Comparison of ENCODE assay signal across 9 cellular contexts in genomic region chr19:709196-709964, GRCh38. TPM values are rescaled to one million over a fixed set of nuclear protein-coding genes. Genes with fewer than 3 reads are reported as not detected.
DNase-seq lines count a peak whose midpoint lies in the region; TF ChIP-seq lines count a peak whose summit lies in the region.
"Had no signal": no experiment of that assay in that cellular context is flagged by ENCODE, and none has a peak within 500 bp of the region (broad histone marks: within the 10 kb centered on the region; RNA-seq: fewer than 3 reads in every experiment).

No MANE protein-coding gene starts in this region.

- no peak for TF ChIP-seq POLR2A in ovary (IDR thresholded peaks at IDR 0.05)

- DNase-seq in AG04449 (ENCODE audit: low read depth, low spot score), result no peak
- peak in 1 of 2 donors; percentile 45 for DNase-seq in cardiac muscle cell (ENCODE audit: low read depth in 1 of 2, low spot score in 1 of 2)
- peak; percentile 41 to 67 (median 58) for DNase-seq in ovary
- no peak for DNase-seq in COLO829 (ENCODE audit: low spot score)
- no peak for DNase-seq in glomerular visceral epithelial cell (ENCODE audit: extremely low spot score)
- DNase-seq in NCI-H226, result no peak
- DNase-seq in GM13977 (ENCODE audit: low spot score), result no peak

- H3K27ac ChIP-seq in VCaP (peak overlapping the region; percentile 78), cardiac muscle cell (no peak overlapping the region), ovary (peak overlapping the region; percentile 93)
- H3K27ac ChIP-seq: SJSA1 had no signal

- TF ChIP-seq CTCF in AG04449 (IDR thresholded peaks at IDR 0.05; ENCODE audit: insufficient read depth, low read length, missing control alignments), result no peak
- TF ChIP-seq CTCF in VCaP (conservative IDR thresholded peaks at IDR 0.05), result no peak
- TF ChIP-seq CTCF in cardiac muscle cell (IDR thresholded peaks at IDR 0.05; ENCODE audit: low read depth, low read length), result no peak
- TF ChIP-seq CTCF in ovary (IDR thresholded peaks at IDR 0.05), result no peak
- TF ChIP-seq CTCF in GM13977 (IDR thresholded peaks at IDR 0.05; ENCODE audit: extremely low read depth, insufficient read depth, missing control alignments), result no peak

- CTCF ChIA-PET in AG04449 (lab: Yijun Ruan, JAX), result interaction anchor here (1.9 kb wide), 1 partner anchor 28 kb away, joined by 4 read pairs; no protein-coding TSS in a partner anchor

- intact Hi-C loops in ovary (cut with DNase I), result no loop called here

- POLR2A ChIA-PET in AG04449 (lab: Yijun Ruan, JAX), result no interaction called here

- H3K4me3 ChIP-seq in AG04449 (ENCODE audit: low read depth, low read length), result peak overlapping the region; percentile 42
- peak overlapping the region; percentile 98 for H3K4me3 ChIP-seq in cardiac muscle cell
- H3K4me3 ChIP-seq in ovary, result peak overlapping the region; percentile 80
- H3K4me3 ChIP-seq: SJSA1 had no signal

- 0 to 5% (median 1%) methylated on average over 26 to 78 of the region's 78 CpGs for WGBS in ovary, 3 donors

- no peaks in the 10 kb centered on the region for H3K27me3 ChIP-seq in cardiac muscle cell
- no peaks in the 10 kb centered on the region for H3K27me3 ChIP-seq in ovary

- in situ Hi-C loops in GM13977 (cut with MboI; ENCODE audit: low pct_unique_long_range_greater_than_20kb, low sequenced_read_pairs, unreplicated experiment), result no loop called here

- H3K36me3 ChIP-seq in cardiac muscle cell (no peaks in the 10 kb centered on the region), ovary (no peaks in the 10 kb centered on the region)
- H3K36me3 ChIP-seq: SJSA1 had no signal

- H3K9me3 ChIP-seq in cardiac muscle cell (ENCODE audit: low read depth) (no peaks in the 10 kb centered on the region), ovary (no peaks in the 10 kb centered on the region)
- H3K9me3 ChIP-seq: SJSA1 had no signal

- TF ChIP-seq EP300 in ovary (IDR thresholded peaks at IDR 0.05), result no peak

- H3K4me1 ChIP-seq in cardiac muscle cell (ENCODE audit: low read depth), result no peaks in the 10 kb centered on the region
- H3K4me1 ChIP-seq in ovary (ENCODE audit: insufficient read depth), result peaks cover 3% of the 10 kb centered on the region
- H3K4me1 ChIP-seq: SJSA1 had no signal

RNA-seq across cellular contexts. Expression of gene PALM, which starts 0.6 kb away (rescaled TPM):
- total RNA-seq in cardiac muscle cell (63.5 and 105 TPM in 2 replicates), ovary (100 to 1,000 TPM in 5 of 7 donors, 10 to 100 TPM in 2; 36.1 to 169 (median 126) TPM)
- polyA plus RNA-seq in cardiac muscle cell (23.0 and 33.0 TPM in 2 replicates), ovary (10 to 100 TPM in 1 of 2 donors, 1 to 10 TPM in 1; 2.9 to 66.9 TPM)
- total RNA-seq: SJSA1 had no signal

RNA-seq across cellular contexts. Expression of gene PRSS57, which starts 14.1 kb away (rescaled TPM):
- total RNA-seq in cardiac muscle cell (not detected in 2 replicates), ovary (under 1 TPM in 1 of 7 donors, not detected in 6; 0.33 TPM)
- polyA plus RNA-seq in cardiac muscle cell (0.22 TPM in 1 of 2 replicates, not detected in the other), ovary (under 1 TPM in 1 of 2 donors, not detected in 1; 0.07 TPM)
- total RNA-seq: SJSA1 had no signal

RNA-seq across cellular contexts. Expression of gene FSTL3, which starts 33.2 kb away (rescaled TPM):
- total RNA-seq in cardiac muscle cell, result 44.4 and 46.9 TPM in 2 replicates
- 33.0 and 34.7 TPM in 2 replicates for polyA plus RNA-seq in cardiac muscle cell
- 100 to 1,000 TPM in 1 of 7 donors, 10 to 100 TPM in 6; 21.3 to 141 (median 45.7) TPM for total RNA-seq in ovary
- polyA plus RNA-seq in ovary, result 10 to 100 TPM; 16.9 to 22.6 TPM

RNA-seq across cellular contexts. Expression of gene MISP, which starts 41.5 kb away (rescaled TPM):
- 0.18 and 1.2 TPM in 2 replicates for total RNA-seq in cardiac muscle cell
- polyA plus RNA-seq in cardiac muscle cell, result not detected in 2 replicates
- 10 to 100 TPM in 1 of 7 donors, 1 to 10 TPM in 3, under 1 TPM in 3; 0.08 to 44.0 (median 1.4) TPM for total RNA-seq in ovary
- polyA plus RNA-seq in ovary, result under 1 TPM; 0.12 to 0.19 TPM

RNA-seq across cellular contexts. Expression of gene RNF126, which starts 46.4 kb away (rescaled TPM):
- total RNA-seq in cardiac muscle cell (76.6 and 78.5 TPM in 2 replicates), ovary (10 to 100 TPM; 26.6 to 52.2 (median 34.5) TPM)
- polyA plus RNA-seq in cardiac muscle cell (88.7 and 92.1 TPM in 2 replicates), ovary (10 to 100 TPM in 1 of 2 donors, 1 to 10 TPM in 1; 1.5 to 29.4 TPM)

Comparison
In these comparisons a context has a peak if more than half of its experiments do, and no peak if none do; other contexts are left out.
1. DNase-seq: peak in ovary (5 of 5); none in AG04449 (single experiment), COLO829 (single experiment), glomerular visceral epithelial cell (single experiment), NCI-H226 (single experiment) and GM13977 (single experiment).
2. H3K4me3 ChIP-seq: peak in every context shown above with its lines; median percentile 98 in cardiac muscle cell; 80 in ovary; 42 in AG04449.